ENCODE assay signal across 1 cellular context in genomic region chr14:45133683-45134050, GRCh38.
TF ChIP-seq lines count a peak whose summit lies in the region.

No MANE protein-coding gene starts in this region.

TF ChIP-seq in IMR-90, 13 proteins besides CTCF, POLR2A, EP300 and RAD21 (continued from another document):
- TF ChIP-seq RFX5 (IDR thresholded peaks at IDR 0.05; ENCODE audit: low read depth, low read length) (no peak), FOS (IDR thresholded peaks at IDR 0.05; ENCODE audit: low read depth, low read length) (no peak), CEBPB (IDR thresholded peaks at IDR 0.05; ENCODE audit: low read depth, low read length) (no peak), MAZ (IDR thresholded peaks at IDR 0.05; ENCODE audit: borderline replicate concordance, low read depth, low read length) (no peak), USF2 (IDR thresholded peaks at IDR 0.05; ENCODE audit: low read depth, low read length) (no peak), MXI1 (IDR thresholded peaks at IDR 0.05; ENCODE audit: borderline replicate concordance, low read depth, low read length) (no peak), CHD1 (IDR thresholded peaks at IDR 0.05; ENCODE audit: low read depth, low read length) (no peak)
